In the genomic region with DNA sequence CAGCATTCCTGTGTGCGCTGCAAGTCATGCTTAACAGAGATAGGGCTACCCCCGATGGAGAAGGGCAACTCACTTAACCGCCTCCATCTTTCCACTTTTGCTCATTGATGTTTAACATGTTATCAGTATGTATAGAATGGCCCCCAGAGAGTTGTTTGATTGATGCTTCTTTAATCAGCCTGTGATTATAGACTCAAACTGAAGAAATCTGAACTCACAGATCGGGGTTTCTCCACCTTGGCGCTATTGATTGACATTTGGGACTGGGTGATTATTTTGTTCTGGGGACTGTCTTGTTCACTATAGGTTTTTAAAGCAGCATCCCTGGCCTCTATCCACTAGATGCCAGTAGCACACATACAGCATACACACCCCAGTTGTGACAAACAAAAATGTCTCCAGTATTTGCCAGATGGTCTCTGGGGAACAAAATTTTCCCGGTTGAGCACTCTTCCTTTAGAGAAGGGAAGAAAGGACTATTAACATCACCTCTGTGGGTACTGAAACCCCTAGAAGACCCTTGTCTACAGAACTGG, we compare ENCODE assay signal across 1 cellular context.
TF ChIP-seq lines count a peak whose summit lies in the region.

No MANE protein-coding gene starts in this region.

TF ChIP-seq in GM23338, 12 proteins besides CTCF, POLR2A, EP300 and RAD21 (continued from another document):
- TF ChIP-seq, protein P1, sequence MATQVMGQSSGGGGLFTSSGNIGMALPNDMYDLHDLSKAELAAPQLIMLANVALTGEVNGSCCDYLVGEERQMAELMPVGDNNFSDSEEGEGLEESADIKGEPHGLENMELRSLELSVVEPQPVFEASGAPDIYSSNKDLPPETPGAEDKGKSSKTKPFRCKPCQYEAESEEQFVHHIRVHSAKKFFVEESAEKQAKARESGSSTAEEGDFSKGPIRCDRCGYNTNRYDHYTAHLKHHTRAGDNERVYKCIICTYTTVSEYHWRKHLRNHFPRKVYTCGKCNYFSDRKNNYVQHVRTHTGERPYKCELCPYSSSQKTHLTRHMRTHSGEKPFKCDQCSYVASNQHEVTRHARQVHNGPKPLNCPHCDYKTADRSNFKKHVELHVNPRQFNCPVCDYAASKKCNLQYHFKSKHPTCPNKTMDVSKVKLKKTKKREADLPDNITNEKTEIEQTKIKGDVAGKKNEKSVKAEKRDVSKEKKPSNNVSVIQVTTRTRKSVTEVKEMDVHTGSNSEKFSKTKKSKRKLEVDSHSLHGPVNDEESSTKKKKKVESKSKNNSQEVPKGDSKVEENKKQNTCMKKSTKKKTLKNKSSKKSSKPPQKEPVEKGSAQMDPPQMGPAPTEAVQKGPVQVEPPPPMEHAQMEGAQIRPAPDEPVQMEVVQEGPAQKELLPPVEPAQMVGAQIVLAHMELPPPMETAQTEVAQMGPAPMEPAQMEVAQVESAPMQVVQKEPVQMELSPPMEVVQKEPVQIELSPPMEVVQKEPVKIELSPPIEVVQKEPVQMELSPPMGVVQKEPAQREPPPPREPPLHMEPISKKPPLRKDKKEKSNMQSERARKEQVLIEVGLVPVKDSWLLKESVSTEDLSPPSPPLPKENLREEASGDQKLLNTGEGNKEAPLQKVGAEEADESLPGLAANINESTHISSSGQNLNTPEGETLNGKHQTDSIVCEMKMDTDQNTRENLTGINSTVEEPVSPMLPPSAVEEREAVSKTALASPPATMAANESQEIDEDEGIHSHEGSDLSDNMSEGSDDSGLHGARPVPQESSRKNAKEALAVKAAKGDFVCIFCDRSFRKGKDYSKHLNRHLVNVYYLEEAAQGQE (IDR thresholded peaks at IDR 0.05; ENCODE audit: unreplicated experiment), result no peak
- no peak for TF ChIP-seq ZNF331 (CRISPR knock-in tag; IDR thresholded peaks at IDR 0.05; ENCODE audit: low read depth)
- no peak for TF ChIP-seq EZH2 (IDR thresholded peaks at IDR 0.05; ENCODE audit: low read depth, unreplicated experiment)
- TF ChIP-seq, protein P2, sequence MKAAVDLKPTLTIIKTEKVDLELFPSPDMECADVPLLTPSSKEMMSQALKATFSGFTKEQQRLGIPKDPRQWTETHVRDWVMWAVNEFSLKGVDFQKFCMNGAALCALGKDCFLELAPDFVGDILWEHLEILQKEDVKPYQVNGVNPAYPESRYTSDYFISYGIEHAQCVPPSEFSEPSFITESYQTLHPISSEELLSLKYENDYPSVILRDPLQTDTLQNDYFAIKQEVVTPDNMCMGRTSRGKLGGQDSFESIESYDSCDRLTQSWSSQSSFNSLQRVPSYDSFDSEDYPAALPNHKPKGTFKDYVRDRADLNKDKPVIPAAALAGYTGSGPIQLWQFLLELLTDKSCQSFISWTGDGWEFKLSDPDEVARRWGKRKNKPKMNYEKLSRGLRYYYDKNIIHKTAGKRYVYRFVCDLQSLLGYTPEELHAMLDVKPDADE (IDR thresholded peaks at IDR 0.05), result no peak
- no peak for TF ChIP-seq JUNB (IDR thresholded peaks at IDR 0.05; ENCODE audit: unreplicated experiment)
- TF ChIP-seq EZH2phosphoT487 (IDR thresholded peaks at IDR 0.05; ENCODE audit: unreplicated experiment), result no peak
- no peak for TF ChIP-seq CREB1 (CRISPR knock-in tag; IDR thresholded peaks at IDR 0.05; ENCODE audit: low read depth)
- TF ChIP-seq, protein P3, sequence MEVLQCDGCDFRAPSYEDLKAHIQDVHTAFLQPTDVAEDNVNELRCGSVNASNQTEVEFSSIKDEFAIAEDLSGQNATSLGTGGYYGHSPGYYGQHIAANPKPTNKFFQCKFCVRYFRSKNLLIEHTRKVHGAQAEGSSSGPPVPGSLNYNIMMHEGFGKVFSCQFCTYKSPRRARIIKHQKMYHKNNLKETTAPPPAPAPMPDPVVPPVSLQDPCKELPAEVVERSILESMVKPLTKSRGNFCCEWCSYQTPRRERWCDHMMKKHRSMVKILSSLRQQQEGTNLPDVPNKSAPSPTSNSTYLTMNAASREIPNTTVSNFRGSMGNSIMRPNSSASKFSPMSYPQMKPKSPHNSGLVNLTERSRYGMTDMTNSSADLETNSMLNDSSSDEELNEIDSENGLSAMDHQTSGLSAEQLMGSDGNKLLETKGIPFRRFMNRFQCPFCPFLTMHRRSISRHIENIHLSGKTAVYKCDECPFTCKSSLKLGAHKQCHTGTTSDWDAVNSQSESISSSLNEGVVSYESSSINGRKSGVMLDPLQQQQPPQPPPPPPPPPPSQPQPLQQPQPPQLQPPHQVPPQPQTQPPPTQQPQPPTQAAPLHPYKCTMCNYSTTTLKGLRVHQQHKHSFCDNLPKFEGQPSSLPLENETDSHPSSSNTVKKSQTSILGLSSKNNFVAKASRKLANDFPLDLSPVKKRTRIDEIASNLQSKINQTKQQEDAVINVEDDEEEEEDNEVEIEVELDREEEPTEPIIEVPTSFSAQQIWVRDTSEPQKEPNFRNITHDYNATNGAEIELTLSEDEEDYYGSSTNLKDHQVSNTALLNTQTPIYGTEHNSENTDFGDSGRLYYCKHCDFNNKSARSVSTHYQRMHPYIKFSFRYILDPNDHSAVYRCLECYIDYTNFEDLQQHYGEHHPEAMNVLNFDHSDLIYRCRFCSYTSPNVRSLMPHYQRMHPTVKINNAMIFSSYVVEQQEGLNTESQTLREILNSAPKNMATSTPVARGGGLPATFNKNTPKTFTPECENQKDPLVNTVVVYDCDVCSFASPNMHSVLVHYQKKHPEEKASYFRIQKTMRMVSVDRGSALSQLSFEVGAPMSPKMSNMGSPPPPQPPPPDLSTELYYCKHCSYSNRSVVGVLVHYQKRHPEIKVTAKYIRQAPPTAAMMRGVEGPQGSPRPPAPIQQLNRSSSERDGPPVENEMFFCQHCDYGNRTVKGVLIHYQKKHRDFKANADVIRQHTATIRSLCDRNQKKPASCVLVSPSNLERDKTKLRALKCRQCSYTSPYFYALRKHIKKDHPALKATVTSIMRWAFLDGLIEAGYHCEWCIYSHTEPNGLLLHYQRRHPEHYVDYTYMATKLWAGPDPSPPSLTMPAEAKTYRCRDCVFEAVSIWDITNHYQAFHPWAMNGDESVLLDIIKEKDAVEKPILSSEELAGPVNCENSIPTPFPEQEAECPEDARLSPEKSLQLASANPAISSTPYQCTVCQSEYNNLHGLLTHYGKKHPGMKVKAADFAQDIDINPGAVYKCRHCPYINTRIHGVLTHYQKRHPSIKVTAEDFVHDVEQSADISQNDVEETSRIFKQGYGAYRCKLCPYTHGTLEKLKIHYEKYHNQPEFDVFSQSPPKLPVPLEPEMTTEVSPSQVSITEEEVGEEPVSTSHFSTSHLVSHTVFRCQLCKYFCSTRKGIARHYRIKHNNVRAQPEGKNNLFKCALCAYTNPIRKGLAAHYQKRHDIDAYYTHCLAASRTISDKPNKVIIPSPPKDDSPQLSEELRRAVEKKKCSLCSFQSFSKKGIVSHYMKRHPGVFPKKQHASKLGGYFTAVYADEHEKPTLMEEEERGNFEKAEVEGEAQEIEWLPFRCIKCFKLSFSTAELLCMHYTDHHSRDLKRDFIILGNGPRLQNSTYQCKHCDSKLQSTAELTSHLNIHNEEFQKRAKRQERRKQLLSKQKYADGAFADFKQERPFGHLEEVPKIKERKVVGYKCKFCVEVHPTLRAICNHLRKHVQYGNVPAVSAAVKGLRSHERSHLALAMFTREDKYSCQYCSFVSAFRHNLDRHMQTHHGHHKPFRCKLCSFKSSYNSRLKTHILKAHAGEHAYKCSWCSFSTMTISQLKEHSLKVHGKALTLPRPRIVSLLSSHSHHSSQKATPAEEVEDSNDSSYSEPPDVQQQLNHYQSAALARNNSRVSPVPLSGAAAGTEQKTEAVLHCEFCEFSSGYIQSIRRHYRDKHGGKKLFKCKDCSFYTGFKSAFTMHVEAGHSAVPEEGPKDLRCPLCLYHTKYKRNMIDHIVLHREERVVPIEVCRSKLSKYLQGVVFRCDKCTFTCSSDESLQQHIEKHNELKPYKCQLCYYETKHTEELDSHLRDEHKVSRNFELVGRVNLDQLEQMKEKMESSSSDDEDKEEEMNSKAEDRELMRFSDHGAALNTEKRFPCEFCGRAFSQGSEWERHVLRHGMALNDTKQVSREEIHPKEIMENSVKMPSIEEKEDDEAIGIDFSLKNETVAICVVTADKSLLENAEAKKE (CRISPR knock-in tag; IDR thresholded peaks at IDR 0.05), result no peak
